8 cellular contexts compared by ENCODE assay signal in genomic region chr19:3359850-3360493, GRCh38. TPM values are rescaled to one million over a fixed set of nuclear protein-coding genes. Genes with fewer than 3 reads are reported as not detected.
A peak's percentile ranks its signal among the peaks of the same experiment; 100 is the strongest.
DNase-seq lines count a peak whose midpoint lies in the region; ATAC-seq, FAIRE-seq and TF ChIP-seq lines count a peak whose summit lies in the region.

No MANE protein-coding gene starts in this region.

- no peaks in the 10 kb centered on the region for H3K36me3 ChIP-seq in HUES64 (ENCODE audit: insufficient read depth, low read length)

- H3K27me3 ChIP-seq in HUES64 (ENCODE audit: insufficient read depth, low read length) (peaks cover 95% of the 10 kb centered on the region), right cardiac atrium (ENCODE audit: control insufficient read depth, insufficient read depth) (no peaks in the 10 kb centered on the region)

- H3K4me1 ChIP-seq in HUES64 (ENCODE audit: insufficient read depth, low read length), result no peaks in the 10 kb centered on the region
- H3K4me1 ChIP-seq in right cardiac atrium (ENCODE audit: control insufficient read depth, insufficient read depth, low read length), result peaks cover 8% of the 10 kb centered on the region

- H3K27ac ChIP-seq in HUES64 (ENCODE audit: low read depth, low read length), result no peak overlapping the region
- H3K27ac ChIP-seq in right cardiac atrium (ENCODE audit: low read length), result peak overlapping the region; percentile 88
- H3K27ac ChIP-seq in skin epidermis, result peak overlapping the region; percentile 95 to 100 (median 99)

- no peak for TF ChIP-seq POLR2A in GM12891 (IDR thresholded peaks at IDR 0.05; ENCODE audit: low read depth, low read length)

- H3K4me3 ChIP-seq in HUES64 (ENCODE audit: low read length) (peak overlapping the region; percentile 31), right cardiac atrium (ENCODE audit: low read length) (peak overlapping the region; percentile 99), skin epidermis (peak overlapping the region; percentile 93 to 99 (median 96))

- DNase-seq in GM12891 (ENCODE audit: insufficient read length, low spot score) (peak; percentile 77), right cardiac atrium (peak in 1 of 3 donors; percentile 74)
- DNase-seq in activated naive CD4-positive, alpha-beta T cell treated with Interleukin-2 at 50 U/mL for 16 hours, result peak; percentile 30

- intact Hi-C loops in right cardiac atrium (cut with DNase I), result loop anchor here in 3 of 4 donors (5.0 to 10.0 kb wide), 3 partner anchors 42 to 65 kb away; no protein-coding TSS in a partner anchor

- peak; percentile 61 for FAIRE-seq in GM12891 (lab: Jason Lieb, UNC)

- 0 out of 2 replicates have a peak, but pooled peaks cover 3% of the 10 kb centered on the region for H3K9me3 ChIP-seq in HUES64 (ENCODE audit: insufficient read depth, low read depth, low read length)
- no peaks in the 10 kb centered on the region for H3K9me3 ChIP-seq in right cardiac atrium (ENCODE audit: control insufficient read depth, low read length)

- H3K9ac ChIP-seq in HUES64 (ENCODE audit: low read depth, low read length), result no peak overlapping the region

- WGBS in HUES64, result under 1% methylated on average over 101 of the region's 101 CpGs
- under 1% methylated on average over 99 of the region's 101 CpGs for WGBS in right cardiac atrium

- no peak for ATAC-seq in right cardiac atrium
- no peak for ATAC-seq in HG02840 (IDR thresholded peaks at IDR 0.05; ENCODE audit: low FRiP score, unreplicated experiment)
- no peak for ATAC-seq in GM21447 (IDR thresholded peaks at IDR 0.05; ENCODE audit: unreplicated experiment)
- no peak for ATAC-seq in GM19351 (IDR thresholded peaks at IDR 0.05; ENCODE audit: unreplicated experiment)

TF ChIP-seq in GM12891, 5 proteins besides CTCF, POLR2A, EP300 and RAD21:
- TF ChIP-seq TAF1 (IDR thresholded peaks at IDR 0.05; ENCODE audit: low read depth, low read length) (no peak), SPI1 (IDR thresholded peaks at IDR 0.05; ENCODE audit: low read depth, low read length) (no peak)

RNA-seq across cellular contexts. Expression of gene NFIC, which starts 6.4 kb away (rescaled TPM):
- 7.2 TPM for polyA plus RNA-seq in GM12891 (2012; ENCODE audit: low read depth, missing spikeins)
- 2.4 TPM for polyA plus RNA-seq in HUES64 (2013, experiment 1 of 2)
- polyA plus RNA-seq in HUES64 (2013, experiment 2 of 2), result 4.1 TPM
- 100 to 1,000 TPM; 175 to 223 (median 188) TPM for total RNA-seq in right cardiac atrium
- polyA plus RNA-seq in right cardiac atrium, result 186 TPM

Comparison
In these comparisons a context has a peak if more than half of its experiments do, and no peak if none do; other contexts are left out.
1. H3K4me3 ChIP-seq: peak in every context shown above with its lines; median percentile 99 in right cardiac atrium; 96 in skin epidermis; 31 in HUES64.